In genomic region chr22:39332441-39333064, GRCh38 we compare ENCODE assay signal across 11 cellular contexts. TPM values are rescaled to one million over a fixed set of nuclear protein-coding genes. Genes with fewer than 3 reads are reported as not detected.
DNase-seq lines count a peak whose midpoint lies in the region; ATAC-seq lines count a peak whose summit lies in the region.
"Had no signal": no experiment of that assay in that cellular context is flagged by ENCODE, and none has a peak within 500 bp of the region (broad histone marks: within the 10 kb centered on the region; RNA-seq: fewer than 3 reads in every experiment).

No MANE protein-coding gene starts in this region.

- intact Hi-C loops in right cardiac atrium (cut with DNase I): no loop called here

- no peaks in the 10 kb centered on the region for H4K20me1 ChIP-seq in GM23248 (ENCODE audit: insufficient read depth)

- H3K27me3 ChIP-seq in GM23248 (replicated peaks; ENCODE audit: insufficient read depth) (no peaks in the 10 kb centered on the region), right cardiac atrium (ENCODE audit: control insufficient read depth, insufficient read depth) (no peaks in the 10 kb centered on the region)

- DNase-seq in GM23248 (peak; percentile 27), SK-N-MC (ENCODE audit: low read depth, low spot score) (no peak), right cardiac atrium (no peak), retina (peak; percentile 75), H4 (ENCODE audit: low spot score) (no peak), putamen (ENCODE audit: low spot score) (no peak), NCI-H1092 (lab: John Stamatoyannopoulos, UW) (no peak)
- DNase-seq: DMS79 treated with DMSO at 0.1 percent for 48 hours, NCI-H146, PC-3 had no signal

- no peak overlapping the region for H3K27ac ChIP-seq in GM23248
- H3K27ac ChIP-seq in SK-N-MC: peak overlapping the region; percentile 85
- peak overlapping the region; percentile 58 for H3K27ac ChIP-seq in right cardiac atrium (ENCODE audit: low read length)

- no peaks in the 10 kb centered on the region for H3K79me2 ChIP-seq in GM23248 (ENCODE audit: insufficient read depth)

- H2AFZ ChIP-seq in GM23248: peak overlapping the region; percentile 55; the same call in 1 of the 2 replicates

- in situ Hi-C loops in GM23248 (cut with MboI): no loop called here

- no peak overlapping the region for H3K4me2 ChIP-seq in GM23248 (ENCODE audit: unreplicated experiment)

- H3K9ac ChIP-seq in GM23248: no peak overlapping the region
- H3K9ac ChIP-seq in SK-N-MC (ENCODE audit: insufficient read length): peak overlapping the region; percentile 17

- WGBS in GM23248 (ENCODE audit: low coverage in 1 of 2, low lambda C conversion rate in 2 of 2, missing lambda C conversion rate in 2 of 2), 2 experiments: 54 to 56% methylated on average over 5 of the region's 5 CpGs
- WGBS in right cardiac atrium: 43% methylated on average over 5 of the region's 5 CpGs

- H3K9me3 ChIP-seq in GM23248 (ENCODE audit: low read depth) (no peaks in the 10 kb centered on the region), SK-N-MC (ENCODE audit: low read depth, low read length) (no peaks in the 10 kb centered on the region), right cardiac atrium (ENCODE audit: control insufficient read depth, low read length) (no peaks in the 10 kb centered on the region)

- H3K4me1 ChIP-seq in GM23248 (ENCODE audit: insufficient read depth) (no peaks in the 10 kb centered on the region), right cardiac atrium (ENCODE audit: control insufficient read depth, insufficient read depth, low read length) (no peaks in the 10 kb centered on the region)

- H3K4me3 ChIP-seq in GM23248 (no peak overlapping the region), SK-N-MC (peak overlapping the region; percentile 30; the same call in 1 of the 2 replicates), right cardiac atrium (ENCODE audit: low read length) (no peak overlapping the region)
- H3K4me3 ChIP-seq: skin epidermis had no signal

- H3F3A ChIP-seq in GM23248 (ENCODE audit: insufficient read depth): peaks cover 6% of the 10 kb centered on the region; the same call in 1 of the 2 replicates

- H3K9me2 ChIP-seq in GM23248 (ENCODE audit: insufficient read depth): no peaks in the 10 kb centered on the region

- H3K36me3 ChIP-seq in GM23248 (ENCODE audit: low read depth) (no peaks in the 10 kb centered on the region), SK-N-MC (ENCODE audit: insufficient read depth, low read length) (no peaks in the 10 kb centered on the region)

- ATAC-seq in right cardiac atrium: peak; percentile 53 to 57
- ATAC-seq: PC-3 had no signal

RNA-seq across cellular contexts. Expression of gene RPL3, which starts 13.1 kb away (rescaled TPM):
- total RNA-seq in GM23248 (2014; rRNA removed; shearing (Covaris generic)): 1,555 and 2,353 TPM in 2 replicates
- 920 and 929 TPM in 2 replicates for polyA plus RNA-seq in GM23248 (2016; fragmentation: Nextera tagmentation; extraction: Ambion mirVana)
- 1,000 to 10,000 TPM in 2 of 4 donors, 100 to 1,000 TPM in 2; 948 to 1,416 (median 984) TPM for total RNA-seq in right cardiac atrium
- polyA plus RNA-seq in right cardiac atrium: 1,325 TPM
- total RNA-seq in H4 (2014; rRNA removed; shearing (Covaris generic)): 2,177 and 2,312 TPM in 2 replicates

RNA-seq across cellular contexts. Expression of gene SYNGR1, which starts 17.2 kb away (rescaled TPM):
- total RNA-seq in GM23248 (2014; rRNA removed; shearing (Covaris generic)): 5.2 and 6.1 TPM in 2 replicates
- polyA plus RNA-seq in GM23248 (2016; fragmentation: Nextera tagmentation; extraction: Ambion mirVana) (20.3 and 23.2 TPM in 2 replicates), right cardiac atrium (101 TPM)
- total RNA-seq in right cardiac atrium: 10 to 100 TPM; 66.4 to 82.0 (median 70.5) TPM
- 19.9 and 23.0 TPM in 2 replicates for total RNA-seq in H4 (2014; rRNA removed; shearing (Covaris generic))

Comparison
In these comparisons a context has a peak if more than half of its experiments do, and no peak if none do; other contexts are left out.
1. DNase-seq: peak in GM23248 (single experiment) and retina (single experiment); none in SK-N-MC (single experiment), right cardiac atrium (0 of 3), H4 (single experiment), putamen (single experiment) and NCI-H1092 (single experiment).